Comparison of ENCODE assay signal across 8 cellular contexts in the genomic region with DNA sequence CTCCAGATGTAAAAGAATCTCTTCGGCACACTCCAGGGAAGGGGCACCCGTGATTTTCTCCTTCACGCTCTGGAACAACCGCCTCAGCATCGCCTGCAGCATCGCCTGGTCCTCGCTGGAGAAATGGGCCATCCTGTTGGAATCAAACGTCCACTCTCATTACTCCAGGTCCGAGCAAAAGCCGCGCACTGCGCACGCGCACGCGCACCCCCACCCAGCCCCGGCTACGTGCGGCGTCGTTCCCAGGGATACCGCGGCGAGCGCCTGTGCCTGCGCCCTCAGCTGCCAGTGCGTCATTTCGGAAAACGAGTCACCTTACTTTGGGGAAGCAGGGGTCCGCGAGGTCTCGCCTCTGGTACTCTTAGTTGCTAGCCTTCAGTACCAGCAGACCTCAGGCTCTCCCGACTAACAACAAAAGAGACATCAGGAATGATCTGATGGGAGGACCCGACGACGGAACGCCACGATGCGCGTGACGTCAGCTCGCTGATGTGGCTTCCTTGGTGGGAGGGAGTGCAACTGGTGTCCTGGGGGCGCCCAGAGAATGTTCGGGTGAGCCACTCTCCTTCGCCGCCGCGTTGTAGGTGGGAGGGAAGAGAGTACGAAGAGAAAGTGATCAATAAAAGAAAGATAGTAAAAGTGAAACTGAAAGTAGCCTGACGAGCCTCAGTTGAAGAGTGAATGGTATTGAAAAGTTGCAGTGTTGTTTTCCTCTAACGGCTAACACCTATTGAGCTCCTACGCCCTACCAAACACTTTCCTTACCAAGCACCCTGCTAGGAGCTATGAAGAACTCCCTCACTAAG. TPM values are rescaled to one million over a fixed set of nuclear protein-coding genes. Genes with fewer than 3 reads are reported as not detected.
DNase-seq lines count a peak whose midpoint lies in the region; ATAC-seq and TF ChIP-seq lines count a peak whose summit lies in the region.

A gene with protein sequence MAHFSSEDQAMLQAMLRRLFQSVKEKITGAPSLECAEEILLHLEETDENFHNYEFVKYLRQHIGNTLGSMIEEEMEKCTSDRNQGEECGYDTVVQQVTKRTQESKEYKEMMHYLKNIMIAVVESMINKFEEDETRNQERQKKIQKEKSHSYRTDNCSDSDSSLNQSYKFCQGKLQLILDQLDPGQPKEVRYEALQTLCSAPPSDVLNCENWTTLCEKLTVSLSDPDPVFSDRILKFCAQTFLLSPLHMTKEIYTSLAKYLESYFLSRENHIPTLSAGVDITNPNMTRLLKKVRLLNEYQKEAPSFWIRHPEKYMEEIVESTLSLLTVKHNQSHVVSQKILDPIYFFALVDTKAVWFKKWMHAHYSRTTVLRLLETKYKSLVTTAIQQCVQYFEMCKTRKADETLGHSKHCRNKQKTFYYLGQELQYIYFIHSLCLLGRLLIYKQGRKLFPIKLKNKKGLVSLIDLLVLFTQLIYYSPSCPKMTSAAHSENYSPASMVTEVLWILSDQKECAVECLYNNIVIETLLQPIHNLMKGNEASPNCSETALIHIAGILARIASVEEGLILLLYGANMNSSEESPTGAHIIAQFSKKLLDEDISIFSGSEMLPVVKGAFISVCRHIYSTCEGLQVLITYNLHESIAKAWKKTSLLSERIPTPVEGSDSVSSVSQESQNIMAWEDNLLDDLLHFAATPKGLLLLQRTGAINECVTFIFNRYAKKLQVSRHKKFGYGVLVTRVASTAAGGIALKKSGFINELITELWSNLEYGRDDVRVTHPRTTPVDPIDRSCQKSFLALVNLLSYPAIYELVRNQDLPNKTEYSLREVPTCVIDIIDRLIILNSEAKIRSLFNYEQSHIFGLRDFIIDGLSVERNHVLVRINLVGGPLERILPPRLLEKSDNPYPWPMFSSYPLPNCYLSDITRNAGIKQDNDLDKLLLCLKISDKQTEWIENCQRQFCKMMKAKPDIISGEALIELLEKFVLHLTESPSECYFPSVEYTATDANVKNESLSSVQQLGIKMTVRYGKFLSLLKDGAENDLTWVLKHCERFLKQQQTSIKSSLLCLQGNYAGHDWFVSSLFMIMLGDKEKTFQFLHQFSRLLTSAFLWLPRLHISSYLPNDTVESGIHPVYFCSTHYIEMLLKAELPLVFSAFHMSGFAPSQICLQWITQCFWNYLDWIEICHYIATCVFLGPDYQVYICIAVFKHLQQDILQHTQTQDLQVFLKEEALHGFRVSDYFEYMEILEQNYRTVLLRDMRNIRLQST (minus strand): TSS at position 182 of the 806 bp plus-strand sequence. CDS start 50 bp downstream, at position 132.

- H3F3A ChIP-seq in GM23338 (replicated peaks; ENCODE audit: low read depth), result no peaks in the 10 kb centered on the region

- ATAC-seq in GM23338, result peak; percentile 98
- ATAC-seq in naive B cell (ENCODE audit: low read depth in 2 of 2), result peak; percentile 86 to 89
- peak; percentile 96 for ATAC-seq in stimulated activated effector memory CD8-positive, alpha-beta T cell treated with anti-CD3 and anti-CD28 coated beads, Interleukin-12 subunit alpha, Interleukin-12 subunit beta, amount 100 ng/mL, for 72 hours

- H4K20me1 ChIP-seq in GM23338 (replicated peaks; ENCODE audit: insufficient read depth) (no peaks in the 10 kb centered on the region), fibroblast of lung (ENCODE audit: control insufficient read depth, extremely low read depth, insufficient read depth, low read length) (no peaks in the 10 kb centered on the region)

- H3K9me2 ChIP-seq in GM23338 (ENCODE audit: insufficient read depth), result no peaks in the 10 kb centered on the region

- H2AFZ ChIP-seq in GM23338 (peak within 1 kb of the TSS; percentile 75), fibroblast of lung (ENCODE audit: low read length) (peak within 1 kb of the TSS; percentile 96)

- H3K9me3 Mint-ChIP-seq in GM23338, result no peaks in the 10 kb centered on the region; the same call in 1 of the 3 replicates
- no peaks in the 10 kb centered on the region for H3K9me3 Mint-ChIP-seq in naive B cell
- no peaks in the 10 kb centered on the region for H3K9me3 Mint-ChIP-seq in stimulated activated effector memory CD8-positive, alpha-beta T cell treated with anti-CD3 and anti-CD28 coated beads, Interleukin-12 subunit alpha, Interleukin-12 subunit beta, amount 100 ng/mL, for 72 hours

- H3K27ac Mint-ChIP-seq in GM23338, result peak within 1 kb of the TSS; percentile 93
- H3K27ac Mint-ChIP-seq in naive B cell, result peak within 1 kb of the TSS; percentile 97 to 100 (median 100)
- peak within 1 kb of the TSS; percentile 97 for H3K27ac Mint-ChIP-seq in stimulated activated effector memory CD8-positive, alpha-beta T cell treated with anti-CD3 and anti-CD28 coated beads, Interleukin-12 subunit alpha, Interleukin-12 subunit beta, amount 100 ng/mL, for 72 hours

- 0 out of 2 replicates have a peak, but pooled peaks cover 4% of the 10 kb centered on the region for H3K79me2 ChIP-seq in GM23338 (replicated peaks; ENCODE audit: insufficient read depth)
- H3K79me2 ChIP-seq in fibroblast of lung (ENCODE audit: control insufficient read depth, insufficient read depth, low read length), result no peaks in the 10 kb centered on the region

- H3K4me3 ChIP-seq in GM23338 (peak within 1 kb of the TSS; percentile 68), fibroblast of lung (replicated peaks in 1 of 4; ENCODE audit: control extremely low read depth in 1 of 4, insufficient read depth in 1 of 4, low read depth in 3 of 4, low read length in 4 of 4) (peak within 1 kb of the TSS; percentile 78 to 94 (median 88))

- H3K4me3 Mint-ChIP-seq in GM23338 (peak within 1 kb of the TSS; percentile 90), naive B cell (peak within 1 kb of the TSS; percentile 91 to 100 (median 99))
- H3K4me3 Mint-ChIP-seq in stimulated activated effector memory CD8-positive, alpha-beta T cell treated with anti-CD3 and anti-CD28 coated beads, Interleukin-12 subunit alpha, Interleukin-12 subunit beta, amount 100 ng/mL, for 72 hours, result peak within 1 kb of the TSS; percentile 84

- H3K27ac ChIP-seq in GM23338 (ENCODE audit: low read depth), result peak within 1 kb of the TSS; percentile 72
- H3K27ac ChIP-seq in fibroblast of lung (ENCODE audit: insufficient read depth, low read length), result peak within 1 kb of the TSS; percentile 100

- TF ChIP-seq CTCF in GM23338 (conservative IDR thresholded peaks at IDR 0.05; ENCODE audit: low read depth in 2 of 2), result no peak
- TF ChIP-seq CTCF in fibroblast of lung (conservative IDR thresholded peaks at IDR 0.05 in 1 of 2, IDR thresholded peaks at IDR 0.05 in 1 of 2; ENCODE audit: low read depth in 1 of 2, low read length in 2 of 2), result no peak

- H3K9ac ChIP-seq in fibroblast of lung (ENCODE audit: insufficient read depth, low read length), result peak within 1 kb of the TSS; percentile 96

- peaks cover 4% of the 10 kb centered on the region for H3K27me3 Mint-ChIP-seq in GM23338 (ENCODE audit: insufficient read depth, low read depth, poor library complexity)
- peaks cover 0 to under 1% (median 0%) of the 10 kb centered on the region in 3 donors for H3K27me3 Mint-ChIP-seq in naive B cell

- H3K4me2 ChIP-seq in GM23338 (peak within 1 kb of the TSS; percentile 82), fibroblast of lung (ENCODE audit: extremely low read depth, insufficient read depth, low read length) (peak within 1 kb of the TSS; percentile 89)

- no peaks in the 10 kb centered on the region for H3K36me3 ChIP-seq in GM23338 (ENCODE audit: insufficient read depth)
- H3K36me3 ChIP-seq in fibroblast of lung (ENCODE audit: control insufficient read depth, insufficient read depth, low read length), result no peaks in the 10 kb centered on the region

- DNase-seq in Daoy (ENCODE audit: low read depth) (peak; percentile 96), GM23338 (ENCODE audit: low spot score) (peak; percentile 91), Kasumi-1 (lab: John Stamatoyannopoulos, UW) (peak; percentile 88 to 89), RPMI7951 (ENCODE audit: low read depth) (peak; percentile 87), fibroblast of lung (ENCODE audit: low read depth in 2 of 2) (peak; percentile 87 to 92), naive B cell (peak; percentile 88)
- DNase-seq in activated T-helper 1 cell treated with anti-CD3 and anti-CD28 coated beads, Interleukin-2, amount 50 U/mL, for 16 hours (ENCODE audit: low read depth in 1 of 2, low spot score in 1 of 2), result peak; percentile 73 to 75
- peak; percentile 79 to 91 for DNase-seq in stimulated activated effector memory CD8-positive, alpha-beta T cell treated with anti-CD3 and anti-CD28 coated beads, Interleukin-12 subunit alpha, Interleukin-12 subunit beta, amount 100 ng/mL, for 72 hours (ENCODE audit: low spot score in 2 of 2)

- H3K27me3 ChIP-seq in GM23338 (ENCODE audit: insufficient read depth) (no peaks in the 10 kb centered on the region), fibroblast of lung (ENCODE audit: control insufficient read depth, insufficient read depth, low read length) (no peaks in the 10 kb centered on the region)

- H3K9me3 ChIP-seq in fibroblast of lung (ENCODE audit: control insufficient read depth, insufficient read depth, low read depth, low read length), result no peaks in the 10 kb centered on the region

- H3K4me1 Mint-ChIP-seq in GM23338 (peaks cover 8% of the 10 kb centered on the region; the same call in 2 of the 3 replicates), naive B cell (peaks cover 16 to 39% (median 28%) of the 10 kb centered on the region in 3 donors)
- H3K4me1 Mint-ChIP-seq in stimulated activated effector memory CD8-positive, alpha-beta T cell treated with anti-CD3 and anti-CD28 coated beads, Interleukin-12 subunit alpha, Interleukin-12 subunit beta, amount 100 ng/mL, for 72 hours, result peaks cover 19% of the 10 kb centered on the region

- peaks cover 4% of the 10 kb centered on the region; the same call in 1 of the 2 replicates for H3K4me1 ChIP-seq in GM23338 (ENCODE audit: insufficient read depth)
- H3K4me1 ChIP-seq in fibroblast of lung (ENCODE audit: control insufficient read depth, extremely low read depth, insufficient read depth, low read length), result no peaks in the 10 kb centered on the region

- H3K36me3 Mint-ChIP-seq in GM23338 (ENCODE audit: low read depth) (no peaks in the 10 kb centered on the region), naive B cell (peaks cover 0 to 9% of the 10 kb centered on the region in 2 donors)
- peaks cover 8% of the 10 kb centered on the region for H3K36me3 Mint-ChIP-seq in stimulated activated effector memory CD8-positive, alpha-beta T cell treated with anti-CD3 and anti-CD28 coated beads, Interleukin-12 subunit alpha, Interleukin-12 subunit beta, amount 100 ng/mL, for 72 hours

TF ChIP-seq in GM23338, 12 proteins besides CTCF, POLR2A, EP300 and RAD21 (continues in another document):
- no peak for TF ChIP-seq NANOG (IDR thresholded peaks at IDR 0.05; ENCODE audit: borderline replicate concordance)
- peak; percentile 93 for TF ChIP-seq CREB1 (CRISPR knock-in tag; IDR thresholded peaks at IDR 0.05; ENCODE audit: low read depth)

RNA-seq across cellular contexts. Expression of the gene that starts here (rescaled TPM):
- total RNA-seq in Daoy (2014; rRNA removed; shearing (Covaris generic)), result 5.4 and 23.4 TPM in 2 replicates
- total RNA-seq in GM23338 (2014; rRNA removed; shearing (Covaris generic)), result 10.4 and 16.1 TPM in 2 replicates
- 6.3 and 8.9 TPM in 2 replicates for polyA plus RNA-seq in GM23338 (2016; fragmentation: Nextera tagmentation; extraction: Ambion mirVana)
- total RNA-seq in RPMI7951 (2014; rRNA removed; shearing (Covaris generic)), result 6.5 and 10.8 TPM in 2 replicates
- total RNA-seq in fibroblast of lung, result 11.6 and 21.0 TPM in 2 replicates
- polyA plus RNA-seq in fibroblast of lung, result 4.9 and 6.3 TPM in 2 replicates
- polyA plus RNA-seq in fibroblast of lung (2012), result 3.0 and 3.5 TPM in 2 replicates
- not detected in 2 replicates for polyA minus RNA-seq in fibroblast of lung (ENCODE audit: low replicate concordance)
- polyA plus RNA-seq in naive B cell (ENCODE audit: low read depth in 6 of 6), result 1 to 10 TPM; 1.2 to 6.0 (median 3.7) TPM

Comparison
In these comparisons a context has a peak if more than half of its experiments do, and no peak if none do; other contexts are left out.
1. Peak in every context shown above with its lines: DNase-seq, ATAC-seq, H3K4me3 ChIP-seq and H3K27ac ChIP-seq.